ENCODE assay signal across 1 cellular context in the genomic region with DNA sequence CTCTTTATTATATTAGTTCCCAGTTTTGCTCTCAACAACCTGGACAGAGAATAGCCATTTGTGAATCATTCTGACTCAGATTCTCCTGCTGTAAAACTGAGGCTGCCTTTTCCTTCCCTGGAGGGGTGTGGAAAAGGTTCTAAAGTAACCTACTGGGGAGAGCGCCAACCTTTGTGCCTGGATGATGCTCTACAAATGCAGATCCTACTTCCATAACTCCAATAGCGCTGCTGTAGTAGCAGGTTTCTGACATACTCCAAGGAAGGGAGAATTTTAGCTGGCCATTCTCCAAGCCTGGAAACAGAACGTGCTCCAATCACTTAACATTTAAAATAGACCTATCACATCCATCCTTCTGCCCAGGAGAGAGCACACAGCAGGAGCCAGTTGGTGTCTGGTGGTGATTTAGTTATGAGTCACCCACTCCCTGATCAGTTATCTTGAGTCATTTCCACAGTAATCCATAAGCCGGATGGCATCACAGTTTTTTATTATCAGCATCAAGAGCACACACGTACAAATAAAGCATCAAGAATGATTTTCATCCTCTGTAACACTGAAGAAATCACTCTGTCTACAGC.
TF ChIP-seq lines count a peak whose summit lies in the region.

No MANE protein-coding gene starts in this region.

TF ChIP-seq in HEK293, 187 proteins besides CTCF, POLR2A, EP300 and RAD21 (continued from another document):
- TF ChIP-seq ZNF654 (tag by site-specific recombination; IDR thresholded peaks at IDR 0.05; ENCODE audit: low read depth): no peak
- no peak for TF ChIP-seq ZNF132 (tag by site-specific recombination; IDR thresholded peaks at IDR 0.05; ENCODE audit: borderline replicate concordance)
- no peak for TF ChIP-seq SCRT1 (tag by site-specific recombination; IDR thresholded peaks at IDR 0.05; ENCODE audit: borderline replicate concordance)
- TF ChIP-seq SALL2 (tag by site-specific recombination; IDR thresholded peaks at IDR 0.05; ENCODE audit: borderline replicate concordance): no peak
- TF ChIP-seq ZNF837 (tag by site-specific recombination; IDR thresholded peaks at IDR 0.05): no peak
- TF ChIP-seq ZNF335 (tag by site-specific recombination; conservative IDR thresholded peaks at IDR 0.05): 0 out of 2 replicates have a peak, but pooled peaks have one; percentile 41
- TF ChIP-seq MEIS1 (CRISPR knock-in tag; IDR thresholded peaks at IDR 0.05; ENCODE audit: borderline replicate concordance): no peak
- 0 out of 2 replicates have a peak, but pooled peaks have one; percentile 19 for TF ChIP-seq ZNF366 (tag by site-specific recombination; conservative IDR thresholded peaks at IDR 0.05)
- TF ChIP-seq ZNF394 (tag by site-specific recombination; IDR thresholded peaks at IDR 0.05; ENCODE audit: borderline replicate concordance): no peak
- TF ChIP-seq ZNF223 (tag by site-specific recombination; IDR thresholded peaks at IDR 0.05): no peak
- no peak for TF ChIP-seq ZNF549 (tag by site-specific recombination; IDR thresholded peaks at IDR 0.05)
- no peak for TF ChIP-seq ZBTB7A (tag by site-specific recombination; IDR thresholded peaks at IDR 0.05; ENCODE audit: low read depth)
- peak; percentile 63; the same call in 1 of the 2 replicates for TF ChIP-seq ZNF629 (tag by site-specific recombination; IDR thresholded peaks at IDR 0.05)
TF ChIP-seq in HEK293: peak in this region for 7.
